ENCODE assay signal across 8 cellular contexts in genomic region chr2:224650815-224651439, GRCh38.
DNase-seq lines count a peak whose midpoint lies in the region; ATAC-seq and TF ChIP-seq lines count a peak whose summit lies in the region.

No MANE protein-coding gene starts in this region.

- H3K36me3 ChIP-seq in brain microvascular endothelial cell (replicated peaks) = no peaks in the 10 kb centered on the region

- DNase-seq in AG04449 (ENCODE audit: low read depth, low spot score) (peak; percentile 10), GM12864 (ENCODE audit: low read depth) (peak; percentile 27), NCI-H524 (lab: John Stamatoyannopoulos, UW) (peak; percentile 29 to 61), brain microvascular endothelial cell (peak; percentile 29), inferior parietal cortex (ENCODE audit: extremely low spot score) (peak; percentile 87), stromal cell of bone marrow (ENCODE audit: low read depth) (peak; percentile 40), GOT3 (lab: John Stamatoyannopoulos, UW) (no peak)

- CTCF ChIA-PET in AG04449 (lab: Yijun Ruan, JAX) = interaction anchor here (0.6 to 10.5 kb wide), 43 partner anchors 8 to 727 kb away, joined by 3 to 214 read pairs (median 4); partner anchors contain the start of gene FAM124B

- H3K4me3 ChIP-seq in AG04449 (ENCODE audit: low read depth, low read length) = no peak overlapping the region
- H3K4me3 ChIP-seq in GM12864 (ENCODE audit: low read depth, low read length) = no peak overlapping the region; the same call in 1 of the 2 replicates
- no peak overlapping the region for H3K4me3 ChIP-seq in brain microvascular endothelial cell (ENCODE audit: low read depth, low read length)

- no peak overlapping the region for H3K27ac ChIP-seq in brain microvascular endothelial cell

- peak; percentile 56 for ATAC-seq in HG02981 (IDR thresholded peaks at IDR 0.05; ENCODE audit: unreplicated experiment)

- TF ChIP-seq CTCF in AG04449 (IDR thresholded peaks at IDR 0.05; ENCODE audit: insufficient read depth, low read length, missing control alignments) (peak; percentile 69), GM12864 (IDR thresholded peaks at IDR 0.05; ENCODE audit: low read depth, low read length, missing control alignments) (peak; percentile 72), brain microvascular endothelial cell (IDR thresholded peaks at IDR 0.05; ENCODE audit: low read depth, low read length, missing control alignments) (peak; percentile 73)

- no peaks in the 10 kb centered on the region for H3K27me3 ChIP-seq in brain microvascular endothelial cell (replicated peaks)

- in situ Hi-C loops in brain microvascular endothelial cell (cut with HindIII; ENCODE audit: low pct_ligation_motif_present, low sequenced_read_pairs) = no loop called here

- POLR2A ChIA-PET in AG04449 (lab: Yijun Ruan, JAX) = no interaction called here
